17 cellular contexts compared by ENCODE assay signal in genomic region chr6:146855889-146856288, GRCh38.
"Had no signal": no experiment of that assay in that cellular context is flagged by ENCODE, and none has a peak within 500 bp of the region (broad histone marks: within the 10 kb centered on the region; RNA-seq: fewer than 3 reads in every experiment).

No MANE protein-coding gene starts in this region.

- H3K27ac Mint-ChIP-seq: brain, nephron had no signal

- DNase-seq: activated CD4-positive, alpha-beta T cell treated with anti-CD3 and anti-CD28 coated beads for 4 hours; activated CD8-positive, alpha-beta memory T cell treated with anti-CD3 and anti-CD28 coated beads for 24 hours; activated effector memory CD4-positive, alpha-beta T cell treated with Interleukin-2 at 50 U/mL for 16 hours; amygdala; central memory CD4-positive, alpha-beta T cell; effector CD4-positive, alpha-beta T cell; esophagus squamous epithelium; foreskin fibroblast; mesenchymal stem cell; nucleus accumbens; right cardiac atrium; stimulated activated CD4-positive, alpha-beta T cell treated with anti-CD3 and anti-CD28 coated beads, Interleukin-4, amount 100 ng/mL, for 4 hours; T-helper 1 cell; WERI-Rb-1 had no signal

- H3K9me3 Mint-ChIP-seq: nephron had no signal

- ATAC-seq: right cardiac atrium, SK-N-SH treated with all-trans-retinoic acid at 6 μM for 48 hours had no signal

- H3K4me3 Mint-ChIP-seq: brain, nephron had no signal

- H3K36me3 Mint-ChIP-seq: brain had no signal
